8 cellular contexts compared by ENCODE assay signal in the genomic region with DNA sequence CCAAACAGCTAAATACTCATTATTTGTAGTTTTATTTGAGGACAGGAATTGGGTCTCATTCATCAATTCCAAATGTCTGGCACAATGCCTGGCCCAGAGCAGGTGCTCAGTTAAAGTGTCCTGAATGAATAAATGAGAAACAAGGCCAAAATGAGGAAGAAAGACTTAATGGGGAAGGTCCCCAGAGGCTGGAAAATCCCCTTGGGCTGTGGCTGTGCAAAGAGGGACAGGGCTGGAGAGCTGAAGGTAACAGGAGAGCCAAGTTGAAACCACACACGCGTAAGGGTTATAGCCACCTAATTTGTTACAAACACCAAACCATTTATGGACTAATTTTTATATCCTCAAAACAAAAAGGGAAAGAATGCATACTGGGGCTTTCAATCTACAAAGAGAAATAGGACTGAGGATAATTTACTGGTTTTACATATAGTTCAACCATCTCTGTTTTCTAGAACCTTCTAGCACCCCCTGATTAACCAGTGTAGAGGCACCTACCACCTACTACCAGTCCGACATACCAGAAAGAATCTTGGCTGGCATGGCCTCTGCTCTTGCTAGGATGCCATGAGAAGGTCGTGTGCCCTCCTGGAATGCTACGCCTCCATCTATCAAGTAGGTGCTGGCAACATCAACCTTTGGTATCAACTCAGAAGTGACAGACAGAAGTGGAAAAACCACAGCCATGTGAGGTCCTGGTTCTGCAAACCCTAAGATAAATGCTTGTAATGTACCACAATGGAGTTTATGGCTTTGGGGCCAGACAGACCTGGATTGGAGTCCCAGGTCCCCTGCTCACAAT. TPM values are rescaled to one million over a fixed set of nuclear protein-coding genes. Genes with fewer than 3 reads are reported as not detected.
DNase-seq lines count a peak whose midpoint lies in the region; ATAC-seq lines count a peak whose summit lies in the region.

No MANE protein-coding gene starts in this region.

- no peak overlapping the region for H3K4me3 ChIP-seq in urinary bladder (ENCODE audit: low read depth, low read length)

- peak overlapping the region; percentile 76 to 86 for H3K4me3 Mint-ChIP-seq in activated T-cell treated with anti-CD3 and anti-CD28 coated beads, Interleukin-2, amount 50 U/mL, for 72 hours
- H3K4me3 Mint-ChIP-seq in T-cell, result peak overlapping the region; percentile 28 to 98 (median 57)
- H3K4me3 Mint-ChIP-seq in immature natural killer cell, result peak overlapping the region; percentile 7 to 69 (median 59)

- H3K9me3 Mint-ChIP-seq in activated T-cell treated with anti-CD3 and anti-CD28 coated beads, Interleukin-2, amount 50 U/mL, for 72 hours, result no peaks in the 10 kb centered on the region
- H3K9me3 Mint-ChIP-seq in T-cell, result no peaks in the 10 kb centered on the region
- H3K9me3 Mint-ChIP-seq in immature natural killer cell, result no peaks in the 10 kb centered on the region

- CTCF ChIA-PET in T-cell (lab: Charles Lee), result interaction anchor here (0.7 to 1.5 kb wide), 3 partner anchors 18 to 26 kb away, joined by 3 to 5 read pairs (median 4); no protein-coding TSS in a partner anchor

- H3K36me3 ChIP-seq in urinary bladder (ENCODE audit: insufficient read depth), result no peaks in the 10 kb centered on the region

- no peaks in the 10 kb centered on the region for H3K27me3 Mint-ChIP-seq in activated T-cell treated with anti-CD3 and anti-CD28 coated beads, Interleukin-2, amount 50 U/mL, for 72 hours (ENCODE audit: low read depth)
- no peaks in the 10 kb centered on the region for H3K27me3 Mint-ChIP-seq in T-cell
- H3K27me3 Mint-ChIP-seq in immature natural killer cell (ENCODE audit: low read depth in 3 of 3), result peaks cover 9 to 13% (median 11%) of the 10 kb centered on the region in 3 donors

- POLR2A ChIA-PET in T-cell (lab: Charles Lee), result interaction anchor here in 1 of 2 donors (0.6 to 0.8 kb wide), 3 partner anchors 17 to 25 kb away, joined by 4 to 6 read pairs (median 5); no protein-coding TSS in a partner anchor

- ATAC-seq in activated T-cell treated with anti-CD3 and anti-CD28 coated beads, Interleukin-2, amount 50 U/mL, for 72 hours (replicated peaks in 1 of 2), result no peak
- peak in 1 of 4 experiments; percentile 22 for ATAC-seq in T-cell (replicated peaks in 1 of 4)

- peak overlapping the region; percentile 91 for H3K27ac Mint-ChIP-seq in activated T-cell treated with anti-CD3 and anti-CD28 coated beads, Interleukin-2, amount 50 U/mL, for 72 hours
- peak overlapping the region; percentile 92 to 94 for H3K27ac Mint-ChIP-seq in T-cell
- peak overlapping the region; percentile 81 to 95 (median 88) for H3K27ac Mint-ChIP-seq in immature natural killer cell

- H3K27ac ChIP-seq in urinary bladder (ENCODE audit: low read depth), result peak overlapping the region; percentile 3

- no peaks in the 10 kb centered on the region for H3K4me1 ChIP-seq in urinary bladder (ENCODE audit: insufficient read depth)

- H3K4me1 Mint-ChIP-seq in activated T-cell treated with anti-CD3 and anti-CD28 coated beads, Interleukin-2, amount 50 U/mL, for 72 hours (ENCODE audit: low read depth), result peaks cover 100% of the 10 kb centered on the region
- H3K4me1 Mint-ChIP-seq in T-cell, result peaks cover 97 to 100% (median 100%) of the 10 kb centered on the region in 3 donors
- peaks cover 99 to 100% of the 10 kb centered on the region in 2 donors for H3K4me1 Mint-ChIP-seq in immature natural killer cell

- H3K36me3 Mint-ChIP-seq in activated T-cell treated with anti-CD3 and anti-CD28 coated beads, Interleukin-2, amount 50 U/mL, for 72 hours (ENCODE audit: insufficient read depth in 2 of 2), result peaks cover 9 to 27% of the 10 kb centered on the region in 2 donors
- H3K36me3 Mint-ChIP-seq in T-cell, result peaks cover 10% of the 10 kb centered on the region
- H3K36me3 Mint-ChIP-seq in immature natural killer cell, result no peaks in the 10 kb centered on the region

- no peak for DNase-seq in activated T-cell treated with anti-CD3 and anti-CD28 coated beads, Interleukin-2, amount 50 U/mL, for 72 hours
- no peak for DNase-seq in activated T-cell treated with anti-CD3 and anti-CD28 coated beads, Interleukin-2, amount 50 U/mL, for 48 hours
- DNase-seq in T-cell, result no peak
- DNase-seq in immature natural killer cell, result no peak
- no peak for DNase-seq in NCI-H2081 treated with DMSO at 0.1 percent for 48 hours (lab: John Stamatoyannopoulos, UW)
- no peak for DNase-seq in pons (ENCODE audit: low spot score)
- DNase-seq in NCI-H1048 (lab: John Stamatoyannopoulos, UW), result no peak

- WGBS in urinary bladder, result 54% methylated on average over 5 of the region's 5 CpGs

RNA-seq across cellular contexts. Expression of gene MYH9, which starts 28.4 kb away (rescaled TPM):
- total RNA-seq in activated T-cell treated with anti-CD3 and anti-CD28 coated beads, Interleukin-2, amount 50 U/mL, for 72 hours, result 100 to 1,000 TPM; 529 to 662 TPM
- total RNA-seq in T-cell, result 1,000 to 10,000 TPM in 2 of 5 donors, 100 to 1,000 TPM in 3; 816 to 1,109 (median 896) TPM
- polyA plus RNA-seq in immature natural killer cell, result 100 to 1,000 TPM in 1 of 3 donors, 10 to 100 TPM in 1, 1 to 10 TPM in 1; 8.7 to 355 (median 40.2) TPM
- 150 TPM for total RNA-seq in urinary bladder
- polyA plus RNA-seq in urinary bladder, result 258 TPM
